Comparison of ENCODE assay signal across 8 cellular contexts in the genomic region with DNA sequence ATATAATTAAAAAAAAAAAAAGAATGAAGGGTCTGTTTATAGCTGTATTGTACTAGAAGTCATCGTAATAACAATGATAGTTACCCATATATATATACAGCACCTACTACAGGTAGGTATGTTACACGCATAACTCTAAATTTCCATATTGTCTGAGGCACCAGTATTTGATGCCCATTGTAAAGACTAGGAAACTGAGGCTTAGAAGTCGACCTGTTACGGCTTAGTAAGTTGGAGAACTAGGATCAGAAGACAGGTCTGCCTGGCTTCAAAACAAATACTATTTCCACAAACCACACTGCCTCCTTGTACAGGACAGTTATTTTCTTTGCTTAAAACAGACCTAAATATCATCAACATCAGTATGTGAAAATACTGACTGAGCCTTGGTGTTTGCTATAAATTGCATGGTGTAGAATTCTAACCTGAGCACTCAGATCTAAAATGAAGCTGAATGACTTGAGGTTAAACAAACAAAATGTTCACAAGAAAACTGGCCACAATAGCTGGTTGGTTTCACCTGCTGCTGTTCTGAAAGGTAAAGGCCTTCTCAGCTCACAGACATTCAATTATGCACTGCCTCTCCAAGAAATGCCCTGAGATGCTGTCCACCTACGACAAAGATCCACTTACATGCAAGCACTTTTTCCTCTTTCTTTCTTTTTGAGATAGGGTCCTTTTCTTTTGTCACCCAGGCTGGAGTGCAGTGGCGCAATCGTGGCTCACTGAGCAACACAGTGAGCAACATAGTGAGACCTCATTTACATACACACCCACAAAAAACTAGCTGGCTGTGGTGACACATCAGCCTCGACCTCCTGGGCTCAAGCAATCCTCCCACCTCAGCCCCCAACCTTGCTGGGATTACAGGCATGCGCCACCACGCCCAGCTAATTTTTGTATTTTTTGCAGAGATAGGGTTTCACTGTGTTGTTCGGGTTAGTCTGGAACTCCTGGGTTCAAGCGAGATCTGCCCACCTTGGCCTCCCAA. TPM values are rescaled to one million over a fixed set of nuclear protein-coding genes. Genes with fewer than 3 reads are reported as not detected.
DNase-seq lines count a peak whose midpoint lies in the region; ATAC-seq and TF ChIP-seq lines count a peak whose summit lies in the region.

No MANE protein-coding gene starts in this region.

- peaks cover 48% of the 10 kb centered on the region for H3K4me1 Mint-ChIP-seq in brain
- H3K4me1 Mint-ChIP-seq in CD4-positive, alpha-beta T cell (ENCODE audit: low read depth): peaks cover 18% of the 10 kb centered on the region

- H3K4me2 ChIP-seq in neuronal stem cell (ENCODE audit: insufficient read depth, low read length, poor library complexity, severe bottlenecking): no peak overlapping the region

- no peak overlapping the region for H3K4me3 Mint-ChIP-seq in brain
- H3K4me3 Mint-ChIP-seq in CD4-positive, alpha-beta T cell: no peak overlapping the region

- H3K36me3 Mint-ChIP-seq in brain: peaks cover 52% of the 10 kb centered on the region
- H3K36me3 Mint-ChIP-seq in CD4-positive, alpha-beta T cell (ENCODE audit: low read depth): peaks cover 52% of the 10 kb centered on the region

- H3K27me3 ChIP-seq in psoas muscle (ENCODE audit: insufficient read depth in 3 of 3, low read length in 2 of 3): no peaks in the 10 kb centered on the region
- H3K27me3 ChIP-seq in CD4-positive, alpha-beta T cell (ENCODE audit: control insufficient read depth, insufficient read depth, low read length): no peaks in the 10 kb centered on the region
- no peaks in the 10 kb centered on the region for H3K27me3 ChIP-seq in neuronal stem cell (ENCODE audit: control insufficient read depth in 3 of 3, insufficient read depth in 3 of 3, low read depth in 1 of 3, low read length in 3 of 3)

- TF ChIP-seq CTCF in brain (conservative IDR thresholded peaks at IDR 0.05) (no peak), psoas muscle (IDR thresholded peaks at IDR 0.05) (no peak), GM10248 (IDR thresholded peaks at IDR 0.05; ENCODE audit: control extremely low read depth, extremely low read depth, low read depth, missing control alignments) (no peak)
- TF ChIP-seq CTCF in CD4-positive, alpha-beta T cell (IDR thresholded peaks at IDR 0.05): no peak

- H3K9me3 Mint-ChIP-seq in brain: no peaks in the 10 kb centered on the region
- no peaks in the 10 kb centered on the region for H3K9me3 Mint-ChIP-seq in CD4-positive, alpha-beta T cell

- H3K9ac ChIP-seq in neuronal stem cell (ENCODE audit: low read depth, low read length, poor library complexity): no peak overlapping the region

- H3K79me1 ChIP-seq in neuronal stem cell (ENCODE audit: low read depth, low read length): no peaks in the 10 kb centered on the region

- H3K27me3 Mint-ChIP-seq in brain: no peaks in the 10 kb centered on the region
- H3K27me3 Mint-ChIP-seq in CD4-positive, alpha-beta T cell: no peaks in the 10 kb centered on the region

- H2BK120ac ChIP-seq in neuronal stem cell (ENCODE audit: low read depth, low read length): no peak overlapping the region

- no peak for DNase-seq in psoas muscle
- no peak for DNase-seq in CD4-positive, alpha-beta T cell
- no peak for DNase-seq in GM10248 (ENCODE audit: extremely low spot score)
- DNase-seq in neuronal stem cell (ENCODE audit: low spot score): no peak

- H3K36me3 ChIP-seq in psoas muscle (ENCODE audit: insufficient read depth in 1 of 2, low read depth in 1 of 2) (peaks cover 2 to 63% of the 10 kb centered on the region in 2 donors), neuronal stem cell (replicated peaks in 1 of 2; ENCODE audit: control insufficient read depth in 2 of 2, insufficient read depth in 2 of 2, low read length in 2 of 2) (peaks cover 14 to 64% of the 10 kb centered on the region in 2 donors)

- POLR2A ChIA-PET in CD4-positive, alpha-beta T cell (lab: Charles Lee): no interaction called here
- POLR2A ChIA-PET in GM10248 (lab: Yijun Ruan, JAX): no interaction called here

- H3K14ac ChIP-seq in neuronal stem cell (ENCODE audit: low read length): no peak overlapping the region

- peak overlapping the region; percentile 47 for H3K27ac ChIP-seq in psoas muscle
- no peak overlapping the region for H3K27ac ChIP-seq in CD4-positive, alpha-beta T cell (ENCODE audit: low read depth, low read length)
- H3K27ac ChIP-seq in neuronal stem cell (replicated peaks; ENCODE audit: low read length): no peak overlapping the region

- H4K8ac ChIP-seq in neuronal stem cell (ENCODE audit: low read depth, low read length): no peak overlapping the region

- WGBS in psoas muscle, 3 donors: 88 to 89% (median 89%) methylated on average over 12 of the region's 12 CpGs
- no CpG with 5 or more reads among the region's 12 CpGs for WGBS in neuronal stem cell (ENCODE audit: extremely low coverage in 2 of 2, insufficient read length in 2 of 2, insufficient replicate concordance in 1 of 2), 2 donors

- no peak overlapping the region for H2BK15ac ChIP-seq in neuronal stem cell (ENCODE audit: low read length)

- H2AFZ ChIP-seq in neuronal stem cell (ENCODE audit: low read length): no peak overlapping the region

- no peak overlapping the region for H2AK5ac ChIP-seq in neuronal stem cell (ENCODE audit: low read depth, low read length)

- H2BK12ac ChIP-seq in neuronal stem cell (ENCODE audit: low read length): no peak overlapping the region

- no peak overlapping the region for H3K23ac ChIP-seq in neuronal stem cell (ENCODE audit: low read depth, low read length, poor library complexity)

- H3K4me1 ChIP-seq in psoas muscle (peaks cover 65% of the 10 kb centered on the region), neuronal stem cell (ENCODE audit: control insufficient read depth in 2 of 2, insufficient read depth in 1 of 2, low read depth in 1 of 2, low read length in 2 of 2) (peaks cover 10 to 17% of the 10 kb centered on the region in 2 donors)

- ATAC-seq in GM18867 (IDR thresholded peaks at IDR 0.05; ENCODE audit: unreplicated experiment) (peak; percentile 63), HG03442 (IDR thresholded peaks at IDR 0.05; ENCODE audit: unreplicated experiment) (peak; percentile 49), psoas muscle (no peak), GM21619 (IDR thresholded peaks at IDR 0.05; ENCODE audit: unreplicated experiment) (no peak)
- no peak for ATAC-seq in CD4-positive, alpha-beta T cell (ENCODE audit: poor library complexity)

- no peak overlapping the region for H3K18ac ChIP-seq in neuronal stem cell (ENCODE audit: low read length)

- H4K91ac ChIP-seq in neuronal stem cell (ENCODE audit: low read depth, low read length, poor library complexity): no peak overlapping the region

- intact Hi-C loops in psoas muscle (cut with DNase I): no loop called here
- intact Hi-C loops in CD4-positive, alpha-beta T cell (cut with DNase I, micrococcal nuclease): no loop called here

- H3K4ac ChIP-seq in neuronal stem cell (ENCODE audit: low read length): no peak overlapping the region

- H2BK5ac ChIP-seq in neuronal stem cell (ENCODE audit: low read length): no peak overlapping the region

- CTCF ChIA-PET in CD4-positive, alpha-beta T cell (lab: Charles Lee): no interaction called here
- CTCF ChIA-PET in GM10248 (lab: Yijun Ruan, JAX): interaction anchor here (0.6 to 4.1 kb wide), 8 partner anchors 11 to 259 kb away, joined by 3 to 31 read pairs (median 3); a partner anchor contains a TSS

- H3K9me3 ChIP-seq in psoas muscle (no peaks in the 10 kb centered on the region), neuronal stem cell (replicated peaks in 1 of 2; ENCODE audit: control insufficient read depth in 2 of 2, insufficient read depth in 1 of 2, low read depth in 1 of 2, low read length in 2 of 2) (no peaks in the 10 kb centered on the region)
- H3K9me3 ChIP-seq in CD4-positive, alpha-beta T cell (ENCODE audit: control insufficient read depth, low read length): no peaks in the 10 kb centered on the region

- peak overlapping the region in 4 of 5 experiments; percentile 32 to 52 (median 42) for H3K27ac Mint-ChIP-seq in brain
- no peak overlapping the region for H3K27ac Mint-ChIP-seq in CD4-positive, alpha-beta T cell

- H3K4me3 ChIP-seq in psoas muscle (no peak overlapping the region), neuronal stem cell (ENCODE audit: low read length in 2 of 2) (no peak overlapping the region)

RNA-seq across cellular contexts. Expression of a gene that starts 35.7 kb away (rescaled TPM):
- polyA plus RNA-seq in brain (ENCODE audit: insufficient read depth, low read depth, low replicate concordance) (9.9 TPM), psoas muscle (10 to 100 TPM; 10.0 to 39.8 (median 10.9) TPM)
- 10 to 100 TPM; 24.9 to 68.6 (median 55.9) TPM for total RNA-seq in psoas muscle
- 10 to 100 TPM; 21.1 to 24.2 TPM for total RNA-seq in CD4-positive, alpha-beta T cell
- polyA plus RNA-seq in neuronal stem cell (2013, experiment 1 of 2): 9.8 TPM
- polyA plus RNA-seq in neuronal stem cell (2013, experiment 2 of 2): 9.7 TPM

RNA-seq across cellular contexts. Expression of a gene that starts 58.2 kb away (rescaled TPM):
- polyA plus RNA-seq in brain (ENCODE audit: insufficient read depth, low read depth, low replicate concordance) (0.78 TPM), psoas muscle (not detected)
- total RNA-seq in psoas muscle: not detected
- total RNA-seq in CD4-positive, alpha-beta T cell: not detected
- not detected for polyA plus RNA-seq in neuronal stem cell (2013, experiment 1 of 2)
- not detected for polyA plus RNA-seq in neuronal stem cell (2013, experiment 2 of 2)

Comparison
In these comparisons a context has a peak if more than half of its experiments do, and no peak if none do; other contexts are left out.
1. ATAC-seq: peak in GM18867 (single experiment) and HG03442 (single experiment); none in psoas muscle (0 of 4), GM21619 (single experiment) and CD4-positive, alpha-beta T cell (single experiment).